1 cellular context compared by ENCODE assay signal in genomic region chr1:53982034-53982761, GRCh38.
TF ChIP-seq lines count a peak whose summit lies in the region.

No MANE protein-coding gene starts in this region.

TF ChIP-seq in H1, 55 proteins besides CTCF, POLR2A, EP300 and RAD21 (continued from another document):
- TF ChIP-seq CHD7 (IDR thresholded peaks at IDR 0.05; ENCODE audit: insufficient replicate concordance, low read length) (no peak), SIN3A (conservative IDR thresholded peaks at IDR 0.05 in 1 of 2, IDR thresholded peaks at IDR 0.05 in 1 of 2; ENCODE audit: low read depth in 1 of 2, low read length in 2 of 2) (no peak), KDM1A (IDR thresholded peaks at IDR 0.05; ENCODE audit: borderline replicate concordance, low read length) (no peak), PHF8 (conservative IDR thresholded peaks at IDR 0.05; ENCODE audit: low read depth, low read length) (0 out of 2 replicates have a peak, but pooled peaks have one; percentile 22), USF2 (IDR thresholded peaks at IDR 0.05; ENCODE audit: low read length) (no peak), SIRT6 (IDR thresholded peaks at IDR 0.05; ENCODE audit: low read length) (no peak), RNF2 (IDR thresholded peaks at IDR 0.05; ENCODE audit: borderline replicate concordance, low read depth, low read length, missing control alignments, poor library complexity, severe bottlenecking) (no peak), TBP (IDR thresholded peaks at IDR 0.05; ENCODE audit: low read depth, low read length) (peak; percentile 57; the same call in 1 of the 2 replicates), GABPA (IDR thresholded peaks at IDR 0.05; ENCODE audit: borderline replicate concordance, insufficient read depth, low read length) (peak; percentile 76; the same call in 1 of the 2 replicates), TAF1 (IDR thresholded peaks at IDR 0.05; ENCODE audit: low read depth, low read length) (peak; percentile 71), RXRA (IDR thresholded peaks at IDR 0.05; ENCODE audit: insufficient read depth, low read depth, low read length) (no peak), RFX5 (IDR thresholded peaks at IDR 0.05; ENCODE audit: borderline replicate concordance, low read depth, low read length) (no peak), EZH2 (IDR thresholded peaks at IDR 0.05; ENCODE audit: low read depth, low read length, severe bottlenecking) (no peak), E2F6 (IDR thresholded peaks at IDR 0.05) (no peak; the same call in 1 of the 2 replicates), TEAD4 (IDR thresholded peaks at IDR 0.05; ENCODE audit: low read depth, low read length) (peak; percentile 57; the same call in 1 of the 2 replicates), SIX5 (IDR thresholded peaks at IDR 0.05; ENCODE audit: low read depth, low read length) (no peak), SRF (IDR thresholded peaks at IDR 0.05; ENCODE audit: low read depth, low read length) (no peak), POLR2AphosphoS5 (IDR thresholded peaks at IDR 0.05; ENCODE audit: low read depth, low read length) (peak; percentile 67), YY1 (IDR thresholded peaks at IDR 0.05; ENCODE audit: low read depth, low read length) (no peak), SP2 (IDR thresholded peaks at IDR 0.05; ENCODE audit: low read length) (no peak), CEBPB (IDR thresholded peaks at IDR 0.05; ENCODE audit: low read depth, low read length) (peak; percentile 77), SP4 (IDR thresholded peaks at IDR 0.05; ENCODE audit: low read length) (no peak), NRF1 (IDR thresholded peaks at IDR 0.05; ENCODE audit: low read depth, low read length) (no peak), SAP30 (IDR thresholded peaks at IDR 0.05; ENCODE audit: insufficient read depth, insufficient replicate concordance, low read length) (no peak), BACH1 (IDR thresholded peaks at IDR 0.05; ENCODE audit: low read length) (no peak), JUND (IDR thresholded peaks at IDR 0.05; ENCODE audit: low read length) (no peak), ASH2L (IDR thresholded peaks at IDR 0.05; ENCODE audit: low read length) (peak; percentile 57), HDAC6 (IDR thresholded peaks at IDR 0.05; ENCODE audit: low read depth, low read length) (no peak), JUN (IDR thresholded peaks at IDR 0.05; ENCODE audit: low read depth, low read length) (no peak), BRCA1 (IDR thresholded peaks at IDR 0.05; ENCODE audit: low read depth, low read length) (no peak), MAX (IDR thresholded peaks at IDR 0.05) (peak; percentile 26; the same call in 1 of the 2 replicates), MAFK (IDR thresholded peaks at IDR 0.05; ENCODE audit: low read depth, low read length) (no peak), SUZ12 (IDR thresholded peaks at IDR 0.05; ENCODE audit: low read length) (no peak), CBX5 (IDR thresholded peaks at IDR 0.05; ENCODE audit: low read depth, low read length) (no peak), POU5F1 (IDR thresholded peaks at IDR 0.05; ENCODE audit: low read depth, low read length) (no peak), KDM4A (IDR thresholded peaks at IDR 0.05; ENCODE audit: low read depth, low read length, severe bottlenecking) (no peak), ATF2 (IDR thresholded peaks at IDR 0.05; ENCODE audit: low read length) (no peak), RBBP5 (IDR thresholded peaks at IDR 0.05; ENCODE audit: borderline replicate concordance, low read depth, low read length) (peak; percentile 48; the same call in 1 of the 2 replicates), BCL11A (IDR thresholded peaks at IDR 0.05; ENCODE audit: low read depth in 2 of 2, low read length in 2 of 2) (no peak), CREB1 (IDR thresholded peaks at IDR 0.05) (no peak), HDAC2 (IDR thresholded peaks at IDR 0.05; ENCODE audit: borderline replicate concordance in 1 of 2, low read depth in 2 of 2, low read length in 2 of 2) (no peak), CHD1 (IDR thresholded peaks at IDR 0.05; ENCODE audit: low read depth, low read length) (no peak), TCF12 (IDR thresholded peaks at IDR 0.05; ENCODE audit: low read depth, low read length) (0 out of 2 replicates have a peak, but pooled peaks have one; percentile 26), CTBP2 (IDR thresholded peaks at IDR 0.05; ENCODE audit: borderline replicate concordance, insufficient read depth, insufficient read length, low read length) (no peak), TAF7 (optimal IDR thresholded peaks at IDR 0.05; ENCODE audit: borderline replicate concordance, low read depth, low read length) (no peak), NANOG (IDR thresholded peaks at IDR 0.05; ENCODE audit: insufficient read depth, low read depth, low read length, poor library complexity, severe bottlenecking) (no peak)
